In the genomic region with DNA sequence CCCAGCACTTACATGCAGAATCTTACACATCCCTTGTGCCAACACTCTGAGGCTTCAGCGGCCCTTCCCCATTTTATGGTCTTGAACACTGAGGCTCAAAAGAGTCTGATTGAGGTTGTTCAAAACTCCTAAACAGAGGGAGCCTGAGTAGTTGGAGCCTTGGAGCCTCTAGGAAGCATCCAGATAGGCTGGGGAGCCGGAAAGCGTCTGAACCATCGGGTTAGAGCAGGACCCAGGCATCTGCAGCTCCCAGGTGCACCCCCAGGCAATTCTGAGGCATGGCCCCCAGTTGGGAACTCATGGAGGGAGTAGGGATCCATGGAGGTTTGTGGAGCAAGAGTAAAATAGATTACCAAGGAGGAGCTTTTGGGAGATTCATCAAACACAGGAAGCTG, we compare ENCODE assay signal across 1 cellular context.
TF ChIP-seq lines count a peak whose summit lies in the region.

No MANE protein-coding gene starts in this region.

TF ChIP-seq in WTC11, 78 proteins besides CTCF, POLR2A, EP300 and RAD21 (continued from another document):
- TF ChIP-seq, protein P1, sequence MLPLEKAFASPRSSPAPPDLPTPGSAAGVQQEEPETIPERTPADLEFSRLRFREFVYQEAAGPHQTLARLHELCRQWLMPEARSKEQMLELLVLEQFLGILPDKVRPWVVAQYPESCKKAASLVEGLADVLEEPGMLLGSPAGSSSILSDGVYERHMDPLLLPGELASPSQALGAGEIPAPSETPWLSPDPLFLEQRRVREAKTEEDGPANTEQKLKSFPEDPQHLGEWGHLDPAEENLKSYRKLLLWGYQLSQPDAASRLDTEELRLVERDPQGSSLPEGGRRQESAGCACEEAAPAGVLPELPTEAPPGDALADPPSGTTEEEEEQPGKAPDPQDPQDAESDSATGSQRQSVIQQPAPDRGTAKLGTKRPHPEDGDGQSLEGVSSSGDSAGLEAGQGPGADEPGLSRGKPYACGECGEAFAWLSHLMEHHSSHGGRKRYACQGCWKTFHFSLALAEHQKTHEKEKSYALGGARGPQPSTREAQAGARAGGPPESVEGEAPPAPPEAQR (CRISPR knock-in tag; IDR thresholded peaks at IDR 0.05): no peak
- TF ChIP-seq FOXK1 (CRISPR knock-in tag; IDR thresholded peaks at IDR 0.05) (no peak), RORB (CRISPR knock-in tag; IDR thresholded peaks at IDR 0.05) (no peak), SP1 (CRISPR knock-in tag; conservative IDR thresholded peaks at IDR 0.05) (no peak), ZNF232 (CRISPR knock-in tag; IDR thresholded peaks at IDR 0.05) (no peak)
- TF ChIP-seq, protein P2, sequence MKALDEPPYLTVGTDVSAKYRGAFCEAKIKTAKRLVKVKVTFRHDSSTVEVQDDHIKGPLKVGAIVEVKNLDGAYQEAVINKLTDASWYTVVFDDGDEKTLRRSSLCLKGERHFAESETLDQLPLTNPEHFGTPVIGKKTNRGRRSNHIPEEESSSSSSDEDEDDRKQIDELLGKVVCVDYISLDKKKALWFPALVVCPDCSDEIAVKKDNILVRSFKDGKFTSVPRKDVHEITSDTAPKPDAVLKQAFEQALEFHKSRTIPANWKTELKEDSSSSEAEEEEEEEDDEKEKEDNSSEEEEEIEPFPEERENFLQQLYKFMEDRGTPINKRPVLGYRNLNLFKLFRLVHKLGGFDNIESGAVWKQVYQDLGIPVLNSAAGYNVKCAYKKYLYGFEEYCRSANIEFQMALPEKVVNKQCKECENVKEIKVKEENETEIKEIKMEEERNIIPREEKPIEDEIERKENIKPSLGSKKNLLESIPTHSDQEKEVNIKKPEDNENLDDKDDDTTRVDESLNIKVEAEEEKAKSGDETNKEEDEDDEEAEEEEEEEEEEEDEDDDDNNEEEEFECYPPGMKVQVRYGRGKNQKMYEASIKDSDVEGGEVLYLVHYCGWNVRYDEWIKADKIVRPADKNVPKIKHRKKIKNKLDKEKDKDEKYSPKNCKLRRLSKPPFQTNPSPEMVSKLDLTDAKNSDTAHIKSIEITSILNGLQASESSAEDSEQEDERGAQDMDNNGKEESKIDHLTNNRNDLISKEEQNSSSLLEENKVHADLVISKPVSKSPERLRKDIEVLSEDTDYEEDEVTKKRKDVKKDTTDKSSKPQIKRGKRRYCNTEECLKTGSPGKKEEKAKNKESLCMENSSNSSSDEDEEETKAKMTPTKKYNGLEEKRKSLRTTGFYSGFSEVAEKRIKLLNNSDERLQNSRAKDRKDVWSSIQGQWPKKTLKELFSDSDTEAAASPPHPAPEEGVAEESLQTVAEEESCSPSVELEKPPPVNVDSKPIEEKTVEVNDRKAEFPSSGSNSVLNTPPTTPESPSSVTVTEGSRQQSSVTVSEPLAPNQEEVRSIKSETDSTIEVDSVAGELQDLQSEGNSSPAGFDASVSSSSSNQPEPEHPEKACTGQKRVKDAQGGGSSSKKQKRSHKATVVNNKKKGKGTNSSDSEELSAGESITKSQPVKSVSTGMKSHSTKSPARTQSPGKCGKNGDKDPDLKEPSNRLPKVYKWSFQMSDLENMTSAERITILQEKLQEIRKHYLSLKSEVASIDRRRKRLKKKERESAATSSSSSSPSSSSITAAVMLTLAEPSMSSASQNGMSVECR (CRISPR knock-in tag; IDR thresholded peaks at IDR 0.05; ENCODE audit: borderline replicate concordance): no peak
- TF ChIP-seq, protein P3, sequence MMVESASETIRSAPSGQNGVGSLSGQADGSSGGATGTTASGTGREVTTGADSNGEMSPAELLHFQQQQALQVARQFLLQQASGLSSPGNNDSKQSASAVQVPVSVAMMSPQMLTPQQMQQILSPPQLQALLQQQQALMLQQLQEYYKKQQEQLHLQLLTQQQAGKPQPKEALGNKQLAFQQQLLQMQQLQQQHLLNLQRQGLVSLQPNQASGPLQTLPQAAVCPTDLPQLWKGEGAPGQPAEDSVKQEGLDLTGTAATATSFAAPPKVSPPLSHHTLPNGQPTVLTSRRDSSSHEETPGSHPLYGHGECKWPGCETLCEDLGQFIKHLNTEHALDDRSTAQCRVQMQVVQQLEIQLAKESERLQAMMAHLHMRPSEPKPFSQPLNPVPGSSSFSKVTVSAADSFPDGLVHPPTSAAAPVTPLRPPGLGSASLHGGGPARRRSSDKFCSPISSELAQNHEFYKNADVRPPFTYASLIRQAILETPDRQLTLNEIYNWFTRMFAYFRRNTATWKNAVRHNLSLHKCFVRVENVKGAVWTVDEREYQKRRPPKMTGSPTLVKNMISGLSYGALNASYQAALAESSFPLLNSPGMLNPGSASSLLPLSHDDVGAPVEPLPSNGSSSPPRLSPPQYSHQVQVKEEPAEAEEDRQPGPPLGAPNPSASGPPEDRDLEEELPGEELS (CRISPR knock-in tag; IDR thresholded peaks at IDR 0.05): no peak
- TF ChIP-seq, protein P4, sequence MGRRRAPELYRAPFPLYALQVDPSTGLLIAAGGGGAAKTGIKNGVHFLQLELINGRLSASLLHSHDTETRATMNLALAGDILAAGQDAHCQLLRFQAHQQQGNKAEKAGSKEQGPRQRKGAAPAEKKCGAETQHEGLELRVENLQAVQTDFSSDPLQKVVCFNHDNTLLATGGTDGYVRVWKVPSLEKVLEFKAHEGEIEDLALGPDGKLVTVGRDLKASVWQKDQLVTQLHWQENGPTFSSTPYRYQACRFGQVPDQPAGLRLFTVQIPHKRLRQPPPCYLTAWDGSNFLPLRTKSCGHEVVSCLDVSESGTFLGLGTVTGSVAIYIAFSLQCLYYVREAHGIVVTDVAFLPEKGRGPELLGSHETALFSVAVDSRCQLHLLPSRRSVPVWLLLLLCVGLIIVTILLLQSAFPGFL (CRISPR knock-in tag; IDR thresholded peaks at IDR 0.05; ENCODE audit: borderline replicate concordance): no peak
- TF ChIP-seq, protein P5, sequence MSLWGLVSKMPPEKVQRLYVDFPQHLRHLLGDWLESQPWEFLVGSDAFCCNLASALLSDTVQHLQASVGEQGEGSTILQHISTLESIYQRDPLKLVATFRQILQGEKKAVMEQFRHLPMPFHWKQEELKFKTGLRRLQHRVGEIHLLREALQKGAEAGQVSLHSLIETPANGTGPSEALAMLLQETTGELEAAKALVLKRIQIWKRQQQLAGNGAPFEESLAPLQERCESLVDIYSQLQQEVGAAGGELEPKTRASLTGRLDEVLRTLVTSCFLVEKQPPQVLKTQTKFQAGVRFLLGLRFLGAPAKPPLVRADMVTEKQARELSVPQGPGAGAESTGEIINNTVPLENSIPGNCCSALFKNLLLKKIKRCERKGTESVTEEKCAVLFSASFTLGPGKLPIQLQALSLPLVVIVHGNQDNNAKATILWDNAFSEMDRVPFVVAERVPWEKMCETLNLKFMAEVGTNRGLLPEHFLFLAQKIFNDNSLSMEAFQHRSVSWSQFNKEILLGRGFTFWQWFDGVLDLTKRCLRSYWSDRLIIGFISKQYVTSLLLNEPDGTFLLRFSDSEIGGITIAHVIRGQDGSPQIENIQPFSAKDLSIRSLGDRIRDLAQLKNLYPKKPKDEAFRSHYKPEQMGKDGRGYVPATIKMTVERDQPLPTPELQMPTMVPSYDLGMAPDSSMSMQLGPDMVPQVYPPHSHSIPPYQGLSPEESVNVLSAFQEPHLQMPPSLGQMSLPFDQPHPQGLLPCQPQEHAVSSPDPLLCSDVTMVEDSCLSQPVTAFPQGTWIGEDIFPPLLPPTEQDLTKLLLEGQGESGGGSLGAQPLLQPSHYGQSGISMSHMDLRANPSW (CRISPR knock-in tag; conservative IDR thresholded peaks at IDR 0.05; ENCODE audit: low read depth): no peak
TF ChIP-seq in WTC11: peak in this region for 0.
